Comparison of ENCODE assay signal across 19 cellular contexts in the genomic region with DNA sequence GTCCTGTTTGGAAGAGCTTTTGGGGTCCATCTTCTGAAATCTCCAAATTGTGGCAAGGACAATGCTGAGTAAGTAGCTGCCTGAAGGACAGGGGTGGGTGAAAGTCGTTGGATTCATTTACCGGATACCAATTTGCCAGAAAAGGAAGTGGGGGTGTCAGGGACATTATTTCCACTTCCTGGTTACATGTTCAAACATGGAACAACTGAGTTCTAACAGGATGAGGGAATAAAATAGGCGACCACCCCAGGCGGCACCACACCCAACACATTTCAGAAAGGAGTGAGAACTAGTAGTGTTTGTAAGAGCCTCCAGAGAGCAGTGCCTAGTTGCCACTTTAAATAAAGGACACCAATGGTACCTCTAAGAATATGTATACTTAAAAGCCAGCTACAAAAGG.
DNase-seq lines count a peak whose midpoint lies in the region; ATAC-seq and TF ChIP-seq lines count a peak whose summit lies in the region.
"Had no signal": no experiment of that assay in that cellular context is flagged by ENCODE, and none has a peak within 500 bp of the region (broad histone marks: within the 10 kb centered on the region; RNA-seq: fewer than 3 reads in every experiment).

No MANE protein-coding gene starts in this region.

- ATAC-seq in activated naive CD8-positive, alpha-beta T cell treated with anti-CD3 and anti-CD28 coated beads, Interleukin-2, amount 10 ng/mL, durations not matched to agents 7 days and 5 days (ENCODE audit: low read depth) = no peak
- no peak for ATAC-seq in GM19035 (IDR thresholded peaks at IDR 0.05; ENCODE audit: unreplicated experiment)
- ATAC-seq: A549 had no signal

- H3K9me3 Mint-ChIP-seq in activated CD4-positive, alpha-beta T cell treated with anti-CD3 and anti-CD28 coated beads, Interleukin-2, amount 10 ng/mL, durations not matched to agents 24 days and 14 days = peaks cover 3% of the 10 kb centered on the region
- H3K9me3 Mint-ChIP-seq in activated naive CD8-positive, alpha-beta T cell treated with anti-CD3 and anti-CD28 coated beads, Interleukin-2, amount 10 ng/mL, durations not matched to agents 7 days and 5 days = peaks cover 5% of the 10 kb centered on the region
- H3K9me3 Mint-ChIP-seq: activated naive CD4-positive, alpha-beta T cell treated with anti-CD3 and anti-CD28 coated beads, Interleukin-2, amount 50 U/mL, for 24 hours had no signal

- TF ChIP-seq CTCF in dorsolateral prefrontal cortex (IDR thresholded peaks at IDR 0.05 in 54 of 56, conservative IDR thresholded peaks at IDR 0.05 in 2 of 56; ENCODE audit: low read depth in 1 of 56, partially characterized antibody in 56 of 56) = no peak

- H3K4me1 Mint-ChIP-seq in activated CD4-positive, alpha-beta T cell treated with anti-CD3 and anti-CD28 coated beads, Interleukin-2, amount 10 ng/mL, durations not matched to agents 24 days and 14 days = peaks cover 20% of the 10 kb centered on the region
- peaks cover 15% of the 10 kb centered on the region for H3K4me1 Mint-ChIP-seq in activated naive CD8-positive, alpha-beta T cell treated with anti-CD3 and anti-CD28 coated beads, Interleukin-2, amount 10 ng/mL, durations not matched to agents 7 days and 5 days

- peak overlapping the region; percentile 64 for H3K27ac Mint-ChIP-seq in activated CD4-positive, alpha-beta T cell treated with anti-CD3 and anti-CD28 coated beads, Interleukin-2, amount 10 ng/mL, durations not matched to agents 24 days and 14 days
- peak overlapping the region; percentile 72 for H3K27ac Mint-ChIP-seq in activated naive CD8-positive, alpha-beta T cell treated with anti-CD3 and anti-CD28 coated beads, Interleukin-2, amount 10 ng/mL, durations not matched to agents 7 days and 5 days
- H3K27ac Mint-ChIP-seq: activated naive CD4-positive, alpha-beta T cell treated with anti-CD3 and anti-CD28 coated beads, Interleukin-2, amount 50 U/mL, for 24 hours had no signal

- intact Hi-C loops in activated CD4-positive, alpha-beta T cell treated with anti-CD3 and anti-CD28 coated beads, Interleukin-2, amount 10 ng/mL, durations not matched to agents 24 days and 14 days (cut with micrococcal nuclease) = no loop called here
- intact Hi-C loops in dorsolateral prefrontal cortex (cut with DNase I) = no loop called here

- POLR2A ChIA-PET in activated naive CD8-positive, alpha-beta T cell treated with anti-CD3 and anti-CD28 coated beads, Interleukin-2, amount 10 ng/mL, durations not matched to agents 7 days and 5 days (lab: Charles Lee) = no interaction called here

- no peaks in the 10 kb centered on the region for H3K36me3 Mint-ChIP-seq in activated CD4-positive, alpha-beta T cell treated with anti-CD3 and anti-CD28 coated beads, Interleukin-2, amount 10 ng/mL, durations not matched to agents 24 days and 14 days (ENCODE audit: low read depth)
- peaks cover 2% of the 10 kb centered on the region for H3K36me3 Mint-ChIP-seq in activated naive CD8-positive, alpha-beta T cell treated with anti-CD3 and anti-CD28 coated beads, Interleukin-2, amount 10 ng/mL, durations not matched to agents 7 days and 5 days
- H3K36me3 Mint-ChIP-seq: activated naive CD4-positive, alpha-beta T cell treated with anti-CD3 and anti-CD28 coated beads, Interleukin-2, amount 50 U/mL, for 24 hours had no signal

- in situ Hi-C loops in KBM-7 (cut with MboI; ENCODE audit: low pct_unique_long_range_greater_than_20kb, low sequenced_read_pairs) = no loop called here

- H3K4me3 ChIP-seq in dorsolateral prefrontal cortex = no peak overlapping the region
- H3K4me3 ChIP-seq: A549 had no signal

- no peaks in the 10 kb centered on the region for H3K27me3 ChIP-seq in dorsolateral prefrontal cortex

- H3K27me3 Mint-ChIP-seq in activated CD4-positive, alpha-beta T cell treated with anti-CD3 and anti-CD28 coated beads, Interleukin-2, amount 10 ng/mL, durations not matched to agents 24 days and 14 days = no peaks in the 10 kb centered on the region
- no peaks in the 10 kb centered on the region for H3K27me3 Mint-ChIP-seq in activated naive CD8-positive, alpha-beta T cell treated with anti-CD3 and anti-CD28 coated beads, Interleukin-2, amount 10 ng/mL, durations not matched to agents 7 days and 5 days
- H3K27me3 Mint-ChIP-seq: activated naive CD4-positive, alpha-beta T cell treated with anti-CD3 and anti-CD28 coated beads, Interleukin-2, amount 50 U/mL, for 24 hours had no signal

- no peak overlapping the region for H3K27ac ChIP-seq in dorsolateral prefrontal cortex
- H3K27ac ChIP-seq: A549, C4-2B had no signal

- no peak for DNase-seq in activated CD4-positive, alpha-beta T cell treated with anti-CD3 and anti-CD28 coated beads, Interleukin-2, amount 10 ng/mL, durations not matched to agents 24 days and 14 days
- no peak for DNase-seq in activated CD4-positive, alpha-beta T cell treated with anti-CD3 and anti-CD28 coated beads, Interleukin-2, amount 50 U/mL, for 48 hours
- DNase-seq in KBM-7 (peak; percentile 73), lung microvascular endothelial cell (ENCODE audit: low read depth in 2 of 2) (peak; percentile 75 to 96), amygdala (lab: John Stamatoyannopoulos, UW) (no peak), dorsolateral prefrontal cortex (no peak)
- no peak for DNase-seq in activated naive CD8-positive, alpha-beta T cell treated with anti-CD3 and anti-CD28 coated beads, Interleukin-2, amount 10 ng/mL, durations not matched to agents 7 days and 5 days
- DNase-seq: activated CD4-positive, alpha-beta T cell treated with anti-CD3 and anti-CD28 coated beads, Interleukin-2, amount 50 U/mL, for 1 hour; activated T-cell treated with anti-CD3 and anti-CD28 coated beads, Interleukin-2, amount 50 U/mL, for 1 hour; DMS 273 treated with DMSO at 0.1 percent for 48 hours; foreskin fibroblast; MM.1S; NCI-H2029; NCI-H510A treated with DMSO at 0.1 percent for 48 hours; stimulated activated CD8-positive, alpha-beta memory T cell treated with anti-CD3 and anti-CD28 coated beads, Interleukin-4, amount 100 ng/mL, for 48 hours had no signal

- H3K4me3 Mint-ChIP-seq in activated CD4-positive, alpha-beta T cell treated with anti-CD3 and anti-CD28 coated beads, Interleukin-2, amount 10 ng/mL, durations not matched to agents 24 days and 14 days = no peak overlapping the region
- H3K4me3 Mint-ChIP-seq in activated naive CD8-positive, alpha-beta T cell treated with anti-CD3 and anti-CD28 coated beads, Interleukin-2, amount 10 ng/mL, durations not matched to agents 7 days and 5 days = no peak overlapping the region
- H3K4me3 Mint-ChIP-seq: activated naive CD4-positive, alpha-beta T cell treated with anti-CD3 and anti-CD28 coated beads, Interleukin-2, amount 50 U/mL, for 24 hours had no signal

Comparison
In these comparisons a context has a peak if more than half of its experiments do, and no peak if none do; other contexts are left out.
1. DNase-seq: peak in KBM-7 (single experiment) and lung microvascular endothelial cell (2 of 2); none in activated CD4-positive, alpha-beta T cell treated with anti-CD3 and anti-CD28 coated beads, Interleukin-2, amount 10 ng/mL, durations not matched to agents 24 days and 14 days (single experiment), activated CD4-positive, alpha-beta T cell treated with anti-CD3 and anti-CD28 coated beads, Interleukin-2, amount 50 U/mL, for 48 hours (0 of 2), activated naive CD8-positive, alpha-beta T cell treated with anti-CD3 and anti-CD28 coated beads, Interleukin-2, amount 10 ng/mL, durations not matched to agents 7 days and 5 days (single experiment), amygdala (0 of 56) and dorsolateral prefrontal cortex (0 of 10).